9 cellular contexts compared by ENCODE assay signal in the genomic region with DNA sequence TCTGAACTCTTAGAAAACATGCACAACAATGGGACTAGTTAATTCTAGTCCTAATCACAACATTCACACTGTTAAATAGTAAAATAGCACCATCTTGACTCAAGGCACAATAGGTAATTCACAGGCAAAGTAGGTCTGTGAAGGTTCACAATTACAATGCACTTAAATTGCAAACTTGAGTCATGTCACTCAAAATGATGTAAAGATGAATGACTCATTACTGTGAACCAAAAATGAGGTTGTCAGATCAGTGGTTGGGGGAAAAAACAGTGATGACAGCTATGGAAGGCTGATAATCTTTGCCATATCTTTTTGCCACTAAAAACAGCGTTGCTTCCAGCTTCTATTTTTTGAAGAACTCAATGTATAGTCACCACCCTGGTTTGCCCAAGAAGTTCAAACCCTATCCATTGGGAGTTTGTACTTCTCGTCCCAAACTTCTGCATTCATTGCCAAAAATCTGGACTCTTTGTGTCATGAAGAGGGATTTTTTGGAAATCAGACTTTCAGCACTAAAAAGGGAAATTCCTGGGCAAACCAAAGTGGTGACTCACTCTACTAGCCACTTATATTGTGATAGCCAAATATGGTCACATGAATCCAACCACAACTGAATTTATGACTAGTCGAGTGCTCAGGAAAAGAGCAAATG.
DNase-seq lines count a peak whose midpoint lies in the region; ATAC-seq and TF ChIP-seq lines count a peak whose summit lies in the region.
"Had no signal": no experiment of that assay in that cellular context is flagged by ENCODE, and none has a peak within 500 bp of the region (broad histone marks: within the 10 kb centered on the region; RNA-seq: fewer than 3 reads in every experiment).

No MANE protein-coding gene starts in this region.

- intact Hi-C loops in upper lobe of right lung (cut with DNase I): no loop called here

- no peak for TF ChIP-seq CTCF in upper lobe of right lung (IDR thresholded peaks at IDR 0.05)

- no peaks in the 10 kb centered on the region for H3K4me1 ChIP-seq in upper lobe of right lung

- ATAC-seq in activated CD4-positive, CD25-positive, alpha-beta regulatory T cell treated with anti-CD3 and anti-CD28 coated beads, Interleukin-2, amount 50 U/mL, for 24 hours: peak; percentile 65 to 68
- peak; percentile 78 for ATAC-seq in HG03196 (IDR thresholded peaks at IDR 0.05; ENCODE audit: unreplicated experiment)
- no peak for ATAC-seq in HG02571 (IDR thresholded peaks at IDR 0.05; ENCODE audit: unreplicated experiment)
- ATAC-seq in upper lobe of right lung: no peak

- H3K9me3 ChIP-seq in upper lobe of right lung: peaks cover 3% of the 10 kb centered on the region

- no peak overlapping the region for H3K27ac ChIP-seq in upper lobe of right lung

- H3K36me3 ChIP-seq in upper lobe of right lung: no peaks in the 10 kb centered on the region

- no peaks in the 10 kb centered on the region for H3K27me3 ChIP-seq in upper lobe of right lung

- no peak overlapping the region for H3K4me3 ChIP-seq in skeletal muscle cell (ENCODE audit: low read depth, low read length)
- no peak overlapping the region for H3K4me3 ChIP-seq in upper lobe of right lung

- DNase-seq in activated CD4-positive, CD25-positive, alpha-beta regulatory T cell treated with anti-CD3 and anti-CD28 coated beads, Interleukin-2, amount 50 U/mL, for 72 hours: no peak
- DNase-seq in amniotic epithelial cell (ENCODE audit: low read depth) (peak; percentile 93), skeletal muscle cell (ENCODE audit: low read depth) (peak; percentile 92), putamen (ENCODE audit: low spot score) (no peak), upper lobe of right lung (no peak)
- DNase-seq: activated B cell treated with CpG ODN at 0.5 μM for 24 hours had no signal

Comparison
In these comparisons a context has a peak if more than half of its experiments do, and no peak if none do; other contexts are left out.
1. ATAC-seq: peak in activated CD4-positive, CD25-positive, alpha-beta regulatory T cell treated with anti-CD3 and anti-CD28 coated beads, Interleukin-2, amount 50 U/mL, for 24 hours (2 of 2) and HG03196 (single experiment); none in HG02571 (single experiment) and upper lobe of right lung (single experiment).
2. DNase-seq: peak in amniotic epithelial cell (single experiment) and skeletal muscle cell (single experiment); none in activated CD4-positive, CD25-positive, alpha-beta regulatory T cell treated with anti-CD3 and anti-CD28 coated beads, Interleukin-2, amount 50 U/mL, for 72 hours (single experiment), putamen (single experiment) and upper lobe of right lung (single experiment).